In genomic region chr16:57244463-57244766, GRCh38 we compare ENCODE assay signal across 8 cellular contexts. TPM values are rescaled to one million over a fixed set of nuclear protein-coding genes. Genes with fewer than 3 reads are reported as not detected.
DNase-seq lines count a peak whose midpoint lies in the region; ATAC-seq and TF ChIP-seq lines count a peak whose summit lies in the region.

No MANE protein-coding gene starts in this region.

- peaks cover 6% of the 10 kb centered on the region for H3K36me3 Mint-ChIP-seq in activated T-cell treated with anti-CD3 and anti-CD28 coated beads, Interleukin-2, amount 50 U/mL, for 4 hours (ENCODE audit: insufficient read depth)
- H3K36me3 Mint-ChIP-seq in endodermal cell (ENCODE audit: low read depth) = peaks cover 15% of the 10 kb centered on the region
- H3K36me3 Mint-ChIP-seq in osteocyte (ENCODE audit: unreplicated experiment) = peaks cover 18% of the 10 kb centered on the region

- DNase-seq in activated T-cell treated with anti-CD3 and anti-CD28 coated beads, Interleukin-2, amount 50 U/mL, for 4 hours = no peak
- no peak for DNase-seq in activated T-cell treated with anti-CD3 and anti-CD28 coated beads, Interleukin-2, amount 50 U/mL, for 1 hour
- DNase-seq in LNCaP clone FGC (ENCODE audit: low read depth) = no peak
- no peak for DNase-seq in endodermal cell
- no peak for DNase-seq in osteocyte (ENCODE audit: extremely low spot score, unreplicated experiment)
- no peak for DNase-seq in left lobe of liver (ENCODE audit: low spot score)
- DNase-seq in NCI-H524 (lab: John Stamatoyannopoulos, UW) = no peak
- no peak for DNase-seq in NCI-H2029 treated with DMSO at 0.1 percent for 48 hours (lab: John Stamatoyannopoulos, UW)

- no peak for TF ChIP-seq CTCF in LNCaP clone FGC (IDR thresholded peaks at IDR 0.05; ENCODE audit: control insufficient read depth, extremely low read depth, insufficient read depth)
- no peak for TF ChIP-seq CTCF in endodermal cell (conservative IDR thresholded peaks at IDR 0.05)
- TF ChIP-seq CTCF in osteocyte (IDR thresholded peaks at IDR 0.05) = no peak

- no peaks in the 10 kb centered on the region for H3K27me3 ChIP-seq in endodermal cell (ENCODE audit: control insufficient read depth, insufficient read depth, low read length, poor library complexity, severe bottlenecking)

- no peaks in the 10 kb centered on the region for H3K27me3 Mint-ChIP-seq in activated T-cell treated with anti-CD3 and anti-CD28 coated beads, Interleukin-2, amount 50 U/mL, for 4 hours (ENCODE audit: low read depth)
- H3K27me3 Mint-ChIP-seq in endodermal cell (ENCODE audit: insufficient read depth) (no peaks in the 10 kb centered on the region), osteocyte (ENCODE audit: unreplicated experiment) (no peaks in the 10 kb centered on the region)

- no peaks in the 10 kb centered on the region for H3K4me1 ChIP-seq in endodermal cell (ENCODE audit: control insufficient read depth, insufficient read depth, low read length)

- no peak overlapping the region for H3K27ac ChIP-seq in endodermal cell (ENCODE audit: low read depth, low read length)

- H3K4me3 Mint-ChIP-seq in activated T-cell treated with anti-CD3 and anti-CD28 coated beads, Interleukin-2, amount 50 U/mL, for 4 hours = peak overlapping the region; percentile 91
- H3K4me3 Mint-ChIP-seq in endodermal cell (peak overlapping the region; percentile 69), osteocyte (ENCODE audit: unreplicated experiment) (peak overlapping the region; percentile 85)

- H3K4me3 ChIP-seq in LNCaP clone FGC (ENCODE audit: low read depth, low read length) (peak overlapping the region; percentile 53), endodermal cell (ENCODE audit: low read length) (peak overlapping the region; percentile 83)

- peak overlapping the region; percentile 57 for H3K9ac ChIP-seq in endodermal cell (ENCODE audit: extremely low read depth, low read length, poor library complexity, severe bottlenecking)

- H3K9me3 Mint-ChIP-seq in activated T-cell treated with anti-CD3 and anti-CD28 coated beads, Interleukin-2, amount 50 U/mL, for 4 hours = no peaks in the 10 kb centered on the region
- H3K9me3 Mint-ChIP-seq in endodermal cell (no peaks in the 10 kb centered on the region), osteocyte (ENCODE audit: unreplicated experiment) (no peaks in the 10 kb centered on the region)

- no peak for ATAC-seq in activated T-cell treated with anti-CD3 and anti-CD28 coated beads, Interleukin-2, amount 50 U/mL, for 4 hours
- ATAC-seq in left lobe of liver = no peak

- WGBS in endodermal cell (ENCODE audit: insufficient coverage in 1 of 2, insufficient read length in 1 of 2), 2 experiments = 26 to 28% methylated on average over 8 to 9 of the region's 9 CpGs

- H3K27ac Mint-ChIP-seq in endodermal cell = peak overlapping the region; percentile 98
- H3K27ac Mint-ChIP-seq in osteocyte (ENCODE audit: unreplicated experiment) = peak overlapping the region; percentile 98

- H3K36me3 ChIP-seq in endodermal cell (ENCODE audit: control insufficient read depth, insufficient read depth, low read length) = peaks cover 29% of the 10 kb centered on the region

- peaks cover 17% of the 10 kb centered on the region for H3K4me1 Mint-ChIP-seq in activated T-cell treated with anti-CD3 and anti-CD28 coated beads, Interleukin-2, amount 50 U/mL, for 4 hours (ENCODE audit: low read depth)
- H3K4me1 Mint-ChIP-seq in endodermal cell (peaks cover 10% of the 10 kb centered on the region), osteocyte (ENCODE audit: unreplicated experiment) (peaks cover 17% of the 10 kb centered on the region)

- H3K9me3 ChIP-seq in endodermal cell (ENCODE audit: control insufficient read depth, low read length) = no peaks in the 10 kb centered on the region

RNA-seq across cellular contexts. Expression of gene ARL2BP, which starts 0.6 kb away (rescaled TPM):
- 10 to 100 TPM; 19.0 to 26.4 (median 19.8) TPM for total RNA-seq in activated T-cell treated with anti-CD3 and anti-CD28 coated beads, Interleukin-2, amount 50 U/mL, for 4 hours
- total RNA-seq in endodermal cell (10 to 100 TPM; 22.6 to 31.3 TPM), osteocyte (61.8 and 67.4 TPM in 2 replicates), left lobe of liver (17.1 TPM)
- 60.5 TPM for polyA plus RNA-seq in endodermal cell (2013, experiment 1 of 2)
- polyA plus RNA-seq in endodermal cell (2013, experiment 2 of 2) = 63.1 TPM

RNA-seq across cellular contexts. Expression of gene PLLP, which starts 40.1 kb away (rescaled TPM):
- under 1 TPM in 2 of 3 donors, not detected in 1; 0.13 to 0.33 TPM for total RNA-seq in activated T-cell treated with anti-CD3 and anti-CD28 coated beads, Interleukin-2, amount 50 U/mL, for 4 hours
- 1 to 10 TPM; 5.9 to 9.1 TPM for total RNA-seq in endodermal cell
- polyA plus RNA-seq in endodermal cell (2013, experiment 1 of 2) = 2.1 TPM
- 2.4 TPM for polyA plus RNA-seq in endodermal cell (2013, experiment 2 of 2)
- total RNA-seq in osteocyte = 0.30 and 1.2 TPM in 2 replicates
- total RNA-seq in left lobe of liver = 7.5 TPM

RNA-seq across cellular contexts. Expression of gene RSPRY1, which starts 58.3 kb away (rescaled TPM):
- total RNA-seq in activated T-cell treated with anti-CD3 and anti-CD28 coated beads, Interleukin-2, amount 50 U/mL, for 4 hours = 10 to 100 TPM; 30.4 to 33.3 (median 32.4) TPM
- total RNA-seq in endodermal cell (10 to 100 TPM; 40.3 to 46.5 TPM), osteocyte (49.3 and 50.8 TPM in 2 replicates), left lobe of liver (18.1 TPM)
- 42.0 TPM for polyA plus RNA-seq in endodermal cell (2013, experiment 1 of 2)
- 38.2 TPM for polyA plus RNA-seq in endodermal cell (2013, experiment 2 of 2)

RNA-seq across cellular contexts. Expression of gene PSME3IP1, which starts 58.6 kb away (rescaled TPM):
- 10 to 100 TPM; 76.7 to 81.0 (median 80.1) TPM for total RNA-seq in activated T-cell treated with anti-CD3 and anti-CD28 coated beads, Interleukin-2, amount 50 U/mL, for 4 hours
- 100 to 1,000 TPM in 1 of 2 donors, 10 to 100 TPM in 1; 94.2 to 102 TPM for total RNA-seq in endodermal cell
- polyA plus RNA-seq in endodermal cell (2013, experiment 1 of 2) = 107 TPM
- 106 TPM for polyA plus RNA-seq in endodermal cell (2013, experiment 2 of 2)
- total RNA-seq in osteocyte = 81.2 and 83.1 TPM in 2 replicates
- total RNA-seq in left lobe of liver = 26.6 TPM
